33 cellular contexts compared by ENCODE assay signal in the genomic region with DNA sequence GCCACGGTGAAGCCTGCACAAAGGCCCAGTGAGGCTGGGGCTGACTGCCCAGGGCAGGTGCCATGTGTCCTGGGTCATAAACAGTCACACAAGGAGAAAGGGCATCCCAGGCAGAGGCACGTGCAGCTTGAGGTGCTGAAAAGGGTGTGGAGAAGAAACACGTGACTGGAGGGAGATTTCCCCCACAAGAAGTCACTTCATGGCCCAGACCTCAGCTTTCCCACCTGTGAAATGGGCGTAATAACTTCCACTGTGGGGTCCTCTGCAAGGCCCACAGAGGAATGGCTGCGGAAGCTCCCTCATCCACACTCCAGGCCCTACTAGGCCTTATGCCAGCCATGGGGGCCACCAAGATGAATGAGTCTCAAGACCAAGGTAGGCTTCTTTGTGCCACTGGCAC. TPM values are rescaled to one million over a fixed set of nuclear protein-coding genes. Genes with fewer than 3 reads are reported as not detected.
"Had no signal": no experiment of that assay in that cellular context is flagged by ENCODE, and none has a peak within 500 bp of the region (broad histone marks: within the 10 kb centered on the region; RNA-seq: fewer than 3 reads in every experiment).

No MANE protein-coding gene starts in this region.

- H3K9me3 ChIP-seq: neutrophil, ovary, psoas muscle, spleen, thoracic aorta, thyroid gland, tibial nerve, upper lobe of left lung, vagina had no signal

- FAIRE-seq: urothelium cell line had no signal

- H2AFZ ChIP-seq: parathyroid adenoma had no signal

- H3K4me2 ChIP-seq: smooth muscle cell had no signal

- H3K9ac ChIP-seq: parathyroid adenoma had no signal

- ATAC-seq: naive thymus-derived CD8-positive, alpha-beta T cell; natural killer cell treated with Interleukin-12 subunit alpha and Interleukin-12 subunit beta and Interleukin-15 and Interleukin-18, amount 100 ng/mL, for 72 hours; psoas muscle; right cardiac atrium; sciatic nerve; stimulated activated memory B cell treated with anti-CD40 and anti-IgM and Interleukin-4, amounts not matched to agents 10 μg/mL and 1 μg/mL and 100 μg/mL, for 72 hours; stimulated activated naive CD8-positive, alpha-beta T cell treated with anti-CD3 and anti-CD28 coated beads, Interleukin-15, amount 100 ng/mL, for 72 hours; stimulated activated naive CD8-positive, alpha-beta T cell treated with anti-CD3 and anti-CD28 coated beads, Interleukin-15, Interleukin-2, amounts not matched to agents 100 U/mL and 50 U/mL, for 24 hours had no signal

- H3K4me3 ChIP-seq: ovary, psoas muscle, skin epidermis, smooth muscle cell, spleen, thoracic aorta, thyroid gland, tibial nerve, upper lobe of left lung, vagina had no signal

- H3K27ac ChIP-seq: neutrophil, ovary, parathyroid adenoma, psoas muscle, skin epidermis, spleen, thoracic aorta, thyroid gland, tibial nerve, upper lobe of left lung, vagina had no signal

- DNase-seq: naive thymus-derived CD8-positive, alpha-beta T cell; nephron progenitor cell; nucleus accumbens; ovary; right cardiac atrium; spleen; stimulated activated CD4-positive, alpha-beta T cell treated with anti-CD3 and anti-CD28 coated beads, Interleukin-12 subunit alpha, Interleukin-12 subunit beta, amount 100 ng/mL, for 4 hours; stimulated activated CD4-positive, alpha-beta T cell treated with anti-CD3 and anti-CD28 coated beads, Interleukin-1b, Interleukin-23, amount 100 ng/mL, for 48 hours; stimulated activated CD4-positive, alpha-beta T cell treated with anti-CD3 and anti-CD28 coated beads, Interleukin-4, amount 100 ng/mL, for 1 hour; stimulated activated CD4-positive, alpha-beta T cell treated with anti-CD3 and anti-CD28 coated beads, Interleukin-4, amount 100 ng/mL, for 4 hours; stimulated activated CD8-positive, alpha-beta memory T cell treated with anti-CD3 and anti-CD28 coated beads, Interleukin-4, amount 100 ng/mL, for 48 hours; stimulated activated naive CD4-positive, alpha-beta T cell; stimulated activated naive CD8-positive, alpha-beta T cell treated with anti-CD3 and anti-CD28 coated beads, Interleukin-15, amount 100 ng/mL, for 72 hours; stimulated activated naive CD8-positive, alpha-beta T cell treated with anti-CD3 and anti-CD28 coated beads, Interleukin-15, Interleukin-2, amounts not matched to agents 100 U/mL and 50 U/mL, for 24 hours; substantia nigra; thyroid gland; trophoblast cell; upper lobe of left lung had no signal

- H3K27me3 ChIP-seq: ovary, thyroid gland, upper lobe of left lung, vagina had no signal

- H3K36me3 ChIP-seq: neutrophil, ovary, spleen, thoracic aorta, thyroid gland, tibial nerve, upper lobe of left lung, vagina had no signal

- H3K4me1 ChIP-seq: psoas muscle, thyroid gland, tibial nerve, upper lobe of left lung, vagina had no signal

RNA-seq across cellular contexts. Expression of gene CPLX2, which starts 20.1 kb away (rescaled TPM):
- total RNA-seq: naive thymus-derived CD8-positive, alpha-beta T cell; natural killer cell treated with Interleukin-12 subunit alpha and Interleukin-12 subunit beta and Interleukin-15 and Interleukin-18, amount 100 ng/mL, for 72 hours; omental fat pad; renal cortical epithelial cell; sciatic nerve; smooth muscle cell; spleen; thoracic aorta; tibial nerve; ureter had no signal
- polyA plus RNA-seq: naive thymus-derived CD8-positive, alpha-beta T cell; ovary; smooth muscle cell had no signal
